Comparison of ENCODE assay signal across 23 cellular contexts in the genomic region with DNA sequence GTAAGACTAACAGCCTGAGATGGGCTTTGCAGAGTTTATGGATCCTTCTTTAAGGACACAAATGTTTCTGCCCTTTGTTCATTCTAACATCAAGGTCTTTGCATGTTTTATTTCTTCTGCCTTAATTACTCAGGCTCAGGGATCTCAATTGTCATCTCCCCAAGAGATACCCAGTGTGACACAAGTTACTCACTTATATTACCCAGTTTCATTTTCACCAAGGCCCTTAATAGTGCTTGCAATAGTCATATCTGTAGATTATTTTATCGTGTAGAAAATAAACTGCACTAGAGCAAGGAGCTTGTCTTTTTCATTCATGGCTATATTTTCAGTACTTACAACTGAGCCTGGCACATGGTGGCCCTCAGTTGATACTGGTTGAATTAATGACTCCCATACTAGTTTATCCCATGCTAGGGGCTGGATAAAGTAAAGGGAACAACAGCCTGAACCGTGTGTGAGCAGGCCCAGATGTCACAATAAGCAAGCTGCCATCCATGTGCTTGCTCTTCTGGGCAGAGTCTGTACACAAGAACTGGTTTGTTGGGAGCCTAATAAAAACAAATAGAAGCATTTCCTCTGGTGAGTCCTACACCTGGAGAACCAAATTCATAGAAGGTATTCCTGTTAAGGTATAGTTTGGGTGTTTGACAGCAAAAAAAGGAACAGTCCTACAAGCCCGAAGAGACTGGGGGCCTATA.
"Had no signal": no experiment of that assay in that cellular context is flagged by ENCODE, and none has a peak within 500 bp of the region (broad histone marks: within the 10 kb centered on the region; RNA-seq: fewer than 3 reads in every experiment).

No MANE protein-coding gene starts in this region.

- H3K4me3 ChIP-seq: ascending aorta, SK-N-MC had no signal

- H3K27me3 ChIP-seq: ascending aorta had no signal

- H3K36me3 ChIP-seq: ascending aorta, WERI-Rb-1 had no signal

- ATAC-seq: activated CD4-positive, alpha-beta T cell treated with anti-CD3 and anti-CD28 coated beads for 36 hours; activated naive CD8-positive, alpha-beta T cell treated with anti-CD3 and anti-CD28 coated beads, Interleukin-2, amount 50 U/mL, for 24 hours; Panc1; Right ventricle myocardium inferior; T-cell had no signal

- H3K27ac ChIP-seq: ascending aorta, SK-N-MC, WERI-Rb-1 had no signal

- DNase-seq: activated CD4-positive, alpha-beta memory T cell treated with anti-CD3 and anti-CD28 coated beads, Interleukin-2, amount 10 ng/mL, durations not matched to agents 7 days and 5 days; activated CD4-positive, alpha-beta T cell treated with anti-CD3 and anti-CD28 coated beads for 36 hours; activated CD4-positive, alpha-beta T cell treated with anti-CD3 and anti-CD28 coated beads, Interleukin-2, amount 50 U/mL, for 1 hour; activated CD8-positive, alpha-beta memory T cell treated with anti-CD3 and anti-CD28 coated beads, Interleukin-2, amount 50 U/mL, for 48 hours; activated effector memory CD4-positive, alpha-beta T cell treated with anti-CD3 and anti-CD28 coated beads, Interleukin-2, amount 50 U/mL, for 16 hours; activated naive CD4-positive, alpha-beta T cell treated with Interleukin-2 at 50 U/mL for 16 hours; activated naive CD8-positive, alpha-beta T cell treated with anti-CD3 and anti-CD28 coated beads, Interleukin-2, amount 50 U/mL, for 24 hours; activated T-cell treated with anti-CD3 and anti-CD28 coated beads, Interleukin-2, amount 50 U/mL, for 1 hour; amniotic stem cell; cerebellar nuclear complex; NCI-H1105 treated with DMSO at 0.1 percent for 48 hours; NCI-H345; NCI-H524; NCI-H774; RPMI8226; T-cell; T-helper 2 cell; T1000; WERI-Rb-1 had no signal

- H3K9me3 ChIP-seq: ascending aorta had no signal
